ENCODE assay signal across 1 cellular context in the genomic region with DNA sequence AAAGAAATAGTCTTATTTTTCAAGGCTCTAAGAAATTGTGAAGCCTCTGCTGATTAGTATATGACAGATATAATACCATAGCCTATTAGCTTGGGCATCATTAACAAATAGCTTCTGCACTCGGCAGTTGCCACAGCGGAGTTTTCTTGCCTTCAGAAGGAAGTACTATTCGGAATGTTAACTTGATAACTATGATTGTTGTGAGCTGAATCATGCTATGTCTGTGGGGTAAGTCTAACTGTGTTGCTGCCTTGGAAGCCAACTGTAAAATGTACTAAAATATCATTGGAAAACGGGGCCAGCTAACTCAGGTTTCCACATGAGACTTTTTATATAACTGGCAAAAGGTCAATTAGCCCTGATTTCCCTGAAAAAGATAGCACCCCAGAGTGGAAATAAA.
TF ChIP-seq lines count a peak whose summit lies in the region.

No MANE protein-coding gene starts in this region.

TF ChIP-seq in SK-N-SH, 30 proteins besides CTCF, POLR2A, EP300 and RAD21 (continued from another document):
- TF ChIP-seq FOXM1 (IDR thresholded peaks at IDR 0.05; ENCODE audit: low read depth) = peak; percentile 30; the same call in 1 of the 2 replicates
- TF ChIP-seq, protein P1, sequence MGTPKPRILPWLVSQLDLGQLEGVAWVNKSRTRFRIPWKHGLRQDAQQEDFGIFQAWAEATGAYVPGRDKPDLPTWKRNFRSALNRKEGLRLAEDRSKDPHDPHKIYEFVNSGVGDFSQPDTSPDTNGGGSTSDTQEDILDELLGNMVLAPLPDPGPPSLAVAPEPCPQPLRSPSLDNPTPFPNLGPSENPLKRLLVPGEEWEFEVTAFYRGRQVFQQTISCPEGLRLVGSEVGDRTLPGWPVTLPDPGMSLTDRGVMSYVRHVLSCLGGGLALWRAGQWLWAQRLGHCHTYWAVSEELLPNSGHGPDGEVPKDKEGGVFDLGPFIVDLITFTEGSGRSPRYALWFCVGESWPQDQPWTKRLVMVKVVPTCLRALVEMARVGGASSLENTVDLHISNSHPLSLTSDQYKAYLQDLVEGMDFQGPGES (IDR thresholded peaks at IDR 0.05; ENCODE audit: low read depth, low read length) = no peak
- TF ChIP-seq SIN3A (IDR thresholded peaks at IDR 0.05; ENCODE audit: borderline replicate concordance, low read depth, low read length) = no peak
- no peak for TF ChIP-seq EZH2phosphoT487 (IDR thresholded peaks at IDR 0.05; ENCODE audit: borderline replicate concordance, low read depth)
- TF ChIP-seq MEF2A (IDR thresholded peaks at IDR 0.05; ENCODE audit: borderline replicate concordance, low read depth) = peak; percentile 55; the same call in 1 of the 2 replicates
- peak; percentile 92 for TF ChIP-seq JUND (IDR thresholded peaks at IDR 0.05)
- TF ChIP-seq GABPA (IDR thresholded peaks at IDR 0.05; ENCODE audit: low read depth) = 0 out of 2 replicates have a peak, but pooled peaks have one; percentile 12
- TF ChIP-seq FOSL2 (IDR thresholded peaks at IDR 0.05; ENCODE audit: borderline replicate concordance, low read depth) = peak; percentile 89
- TF ChIP-seq, protein P2, sequence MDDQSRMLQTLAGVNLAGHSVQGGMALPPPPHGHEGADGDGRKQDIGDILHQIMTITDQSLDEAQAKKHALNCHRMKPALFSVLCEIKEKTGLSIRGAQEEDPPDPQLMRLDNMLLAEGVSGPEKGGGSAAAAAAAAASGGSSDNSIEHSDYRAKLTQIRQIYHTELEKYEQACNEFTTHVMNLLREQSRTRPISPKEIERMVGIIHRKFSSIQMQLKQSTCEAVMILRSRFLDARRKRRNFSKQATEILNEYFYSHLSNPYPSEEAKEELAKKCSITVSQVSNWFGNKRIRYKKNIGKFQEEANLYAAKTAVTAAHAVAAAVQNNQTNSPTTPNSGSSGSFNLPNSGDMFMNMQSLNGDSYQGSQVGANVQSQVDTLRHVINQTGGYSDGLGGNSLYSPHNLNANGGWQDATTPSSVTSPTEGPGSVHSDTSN (IDR thresholded peaks at IDR 0.05) = peak; percentile 71
- TF ChIP-seq, protein P3, sequence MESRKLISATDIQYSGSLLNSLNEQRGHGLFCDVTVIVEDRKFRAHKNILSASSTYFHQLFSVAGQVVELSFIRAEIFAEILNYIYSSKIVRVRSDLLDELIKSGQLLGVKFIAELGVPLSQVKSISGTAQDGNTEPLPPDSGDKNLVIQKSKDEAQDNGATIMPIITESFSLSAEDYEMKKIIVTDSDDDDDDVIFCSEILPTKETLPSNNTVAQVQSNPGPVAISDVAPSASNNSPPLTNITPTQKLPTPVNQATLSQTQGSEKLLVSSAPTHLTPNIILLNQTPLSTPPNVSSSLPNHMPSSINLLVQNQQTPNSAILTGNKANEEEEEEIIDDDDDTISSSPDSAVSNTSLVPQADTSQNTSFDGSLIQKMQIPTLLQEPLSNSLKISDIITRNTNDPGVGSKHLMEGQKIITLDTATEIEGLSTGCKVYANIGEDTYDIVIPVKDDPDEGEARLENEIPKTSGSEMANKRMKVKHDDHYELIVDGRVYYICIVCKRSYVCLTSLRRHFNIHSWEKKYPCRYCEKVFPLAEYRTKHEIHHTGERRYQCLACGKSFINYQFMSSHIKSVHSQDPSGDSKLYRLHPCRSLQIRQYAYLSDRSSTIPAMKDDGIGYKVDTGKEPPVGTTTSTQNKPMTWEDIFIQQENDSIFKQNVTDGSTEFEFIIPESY (IDR thresholded peaks at IDR 0.05; ENCODE audit: borderline replicate concordance, low read depth) = no peak
- TF ChIP-seq GATA2 (CRISPR knock-in tag; IDR thresholded peaks at IDR 0.05) = no peak
- TF ChIP-seq FOXJ3 (CRISPR knock-in tag; IDR thresholded peaks at IDR 0.05) = no peak
